26 cellular contexts compared by ENCODE assay signal in the genomic region with DNA sequence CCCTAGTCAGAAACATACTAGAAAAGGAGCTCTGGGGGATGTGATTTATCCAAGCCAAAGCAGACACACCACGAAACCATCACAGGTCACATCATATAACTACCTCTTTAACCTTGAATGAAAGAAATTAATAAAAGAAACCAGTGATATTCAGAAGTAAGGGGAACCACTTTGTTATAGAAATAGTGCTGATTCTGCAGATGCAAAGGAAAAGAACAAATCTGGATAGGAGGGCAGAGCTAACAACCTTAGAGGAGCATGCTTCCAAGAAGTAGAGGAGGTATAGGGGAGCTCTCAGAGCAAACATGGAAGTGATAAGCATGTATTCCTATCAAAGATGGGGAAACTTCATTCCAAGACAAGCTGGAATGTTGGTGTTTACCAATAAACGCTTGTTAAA.
DNase-seq lines count a peak whose midpoint lies in the region; ATAC-seq and TF ChIP-seq lines count a peak whose summit lies in the region.
"Had no signal": no experiment of that assay in that cellular context is flagged by ENCODE, and none has a peak within 500 bp of the region (broad histone marks: within the 10 kb centered on the region; RNA-seq: fewer than 3 reads in every experiment).

No MANE protein-coding gene starts in this region.

- H3K4me1 Mint-ChIP-seq in activated CD4-positive, alpha-beta memory T cell treated with anti-CD3 and anti-CD28 coated beads, Interleukin-2, amount 10 ng/mL, durations not matched to agents 7 days and 5 days: peaks cover 83% of the 10 kb centered on the region
- H3K4me1 Mint-ChIP-seq in activated CD4-positive, alpha-beta memory T cell treated with anti-CD3 and anti-CD28 coated beads for 36 hours (ENCODE audit: low read depth): peaks cover 69% of the 10 kb centered on the region
- peaks cover 85% of the 10 kb centered on the region for H3K4me1 Mint-ChIP-seq in activated T-helper 1 cell treated with anti-CD3 and anti-CD28 coated beads, Interleukin-12 subunit alpha, Interleukin-12 subunit beta, Interleukin-2, Interleukin-4 antibody, amounts not matched to agents 30 ng/mL and 10 ng/mL and 1 ng/mL, durations not matched to agents 14 hours and 24 hours and 36 hours (ENCODE audit: low read depth)
- H3K4me1 Mint-ChIP-seq in natural killer cell treated with Interleukin-12 subunit alpha and Interleukin-12 subunit beta and Interleukin-15 and Interleukin-18, amount 100 ng/mL, for 72 hours (ENCODE audit: low read depth in 2 of 2): peaks cover 83 to 96% of the 10 kb centered on the region in 2 donors

- no peaks in the 10 kb centered on the region for H3K27me3 Mint-ChIP-seq in activated CD4-positive, alpha-beta memory T cell treated with anti-CD3 and anti-CD28 coated beads, Interleukin-2, amount 10 ng/mL, durations not matched to agents 7 days and 5 days
- H3K27me3 Mint-ChIP-seq in activated CD4-positive, alpha-beta memory T cell treated with anti-CD3 and anti-CD28 coated beads for 36 hours: no peaks in the 10 kb centered on the region
- peaks cover 2% of the 10 kb centered on the region for H3K27me3 Mint-ChIP-seq in activated T-helper 1 cell treated with anti-CD3 and anti-CD28 coated beads, Interleukin-12 subunit alpha, Interleukin-12 subunit beta, Interleukin-2, Interleukin-4 antibody, amounts not matched to agents 30 ng/mL and 10 ng/mL and 1 ng/mL, durations not matched to agents 14 hours and 24 hours and 36 hours (ENCODE audit: insufficient read depth)
- H3K27me3 Mint-ChIP-seq in natural killer cell treated with Interleukin-12 subunit alpha and Interleukin-12 subunit beta and Interleukin-15 and Interleukin-18, amount 100 ng/mL, for 72 hours: no peaks in the 10 kb centered on the region
- H3K27me3 Mint-ChIP-seq: stimulated activated naive B cell treated with anti-CD40 and anti-IgM and Interleukin-4, amounts not matched to agents 10 μg/mL and 1 μg/mL and 100 μg/mL, for 72 hours had no signal

- H3K4me1 ChIP-seq in BE2C: no peaks in the 10 kb centered on the region

- H3K9me3 Mint-ChIP-seq in activated CD4-positive, alpha-beta memory T cell treated with anti-CD3 and anti-CD28 coated beads, Interleukin-2, amount 10 ng/mL, durations not matched to agents 7 days and 5 days: peaks cover 7% of the 10 kb centered on the region
- H3K9me3 Mint-ChIP-seq in activated CD4-positive, alpha-beta memory T cell treated with anti-CD3 and anti-CD28 coated beads for 36 hours: peaks cover 6% of the 10 kb centered on the region
- H3K9me3 Mint-ChIP-seq in activated T-helper 1 cell treated with anti-CD3 and anti-CD28 coated beads, Interleukin-12 subunit alpha, Interleukin-12 subunit beta, Interleukin-2, Interleukin-4 antibody, amounts not matched to agents 30 ng/mL and 10 ng/mL and 1 ng/mL, durations not matched to agents 14 hours and 24 hours and 36 hours: peaks cover 10% of the 10 kb centered on the region
- peaks cover 9% of the 10 kb centered on the region for H3K9me3 Mint-ChIP-seq in natural killer cell treated with Interleukin-12 subunit alpha and Interleukin-12 subunit beta and Interleukin-15 and Interleukin-18, amount 100 ng/mL, for 72 hours

- H3K36me3 ChIP-seq in GM06990 (ENCODE audit: control insufficient read depth, insufficient read depth, low read length) (no peaks in the 10 kb centered on the region), BE2C (no peaks in the 10 kb centered on the region)
- H3K36me3 ChIP-seq: brain microvascular endothelial cell, right lobe of liver had no signal

- H3K4me3 ChIP-seq in GM06990 (replicated peaks; ENCODE audit: low read depth, low read length) (peak overlapping the region; percentile 40), BE2C (ENCODE audit: low read depth, low read length) (no peak overlapping the region)
- H3K4me3 ChIP-seq: right lobe of liver, testis had no signal

- H3K27me3 ChIP-seq in GM06990 (replicated peaks; ENCODE audit: control insufficient read depth, insufficient read depth, low read length) (no peaks in the 10 kb centered on the region), BE2C (no peaks in the 10 kb centered on the region)
- H3K27me3 ChIP-seq: brain microvascular endothelial cell, right lobe of liver, testis had no signal

- no peak for TF ChIP-seq CTCF in GM06990 (IDR thresholded peaks at IDR 0.05; ENCODE audit: insufficient read depth, low read length, poor library complexity, severe bottlenecking)
- TF ChIP-seq CTCF in BE2C (IDR thresholded peaks at IDR 0.05; ENCODE audit: low read depth, low read length): no peak

- intact Hi-C loops in activated CD4-positive, alpha-beta memory T cell treated with anti-CD3 and anti-CD28 coated beads for 36 hours (cut with micrococcal nuclease): no loop called here
- intact Hi-C loops in activated T-helper 1 cell treated with anti-CD3 and anti-CD28 coated beads, Interleukin-12 subunit alpha, Interleukin-12 subunit beta, Interleukin-2, Interleukin-4 antibody, amounts not matched to agents 30 ng/mL and 10 ng/mL and 1 ng/mL, durations not matched to agents 14 hours and 24 hours and 36 hours (cut with micrococcal nuclease): loop anchor here (5.0 kb wide), 1 partner anchor 298 kb away; the partner anchor contains the start of gene SLC35E3

- H3K36me3 Mint-ChIP-seq in activated CD4-positive, alpha-beta memory T cell treated with anti-CD3 and anti-CD28 coated beads, Interleukin-2, amount 10 ng/mL, durations not matched to agents 7 days and 5 days (ENCODE audit: low read depth): peaks cover 22% of the 10 kb centered on the region
- H3K36me3 Mint-ChIP-seq in activated CD4-positive, alpha-beta memory T cell treated with anti-CD3 and anti-CD28 coated beads for 36 hours: no peaks in the 10 kb centered on the region
- H3K36me3 Mint-ChIP-seq in activated T-helper 1 cell treated with anti-CD3 and anti-CD28 coated beads, Interleukin-12 subunit alpha, Interleukin-12 subunit beta, Interleukin-2, Interleukin-4 antibody, amounts not matched to agents 30 ng/mL and 10 ng/mL and 1 ng/mL, durations not matched to agents 14 hours and 24 hours and 36 hours (ENCODE audit: low read depth): peaks cover 7% of the 10 kb centered on the region
- H3K36me3 Mint-ChIP-seq in natural killer cell treated with Interleukin-12 subunit alpha and Interleukin-12 subunit beta and Interleukin-15 and Interleukin-18, amount 100 ng/mL, for 72 hours: peaks cover 11% of the 10 kb centered on the region

- H3K9me3 ChIP-seq in BE2C: no peaks in the 10 kb centered on the region
- H3K9me3 ChIP-seq: right lobe of liver, testis had no signal

- peak overlapping the region; percentile 29 for H3K4me3 Mint-ChIP-seq in activated CD4-positive, alpha-beta memory T cell treated with anti-CD3 and anti-CD28 coated beads, Interleukin-2, amount 10 ng/mL, durations not matched to agents 7 days and 5 days
- H3K4me3 Mint-ChIP-seq in activated CD4-positive, alpha-beta memory T cell treated with anti-CD3 and anti-CD28 coated beads for 36 hours: no peak overlapping the region
- H3K4me3 Mint-ChIP-seq in activated T-helper 1 cell treated with anti-CD3 and anti-CD28 coated beads, Interleukin-12 subunit alpha, Interleukin-12 subunit beta, Interleukin-2, Interleukin-4 antibody, amounts not matched to agents 30 ng/mL and 10 ng/mL and 1 ng/mL, durations not matched to agents 14 hours and 24 hours and 36 hours: peak overlapping the region; percentile 15
- peak overlapping the region; percentile 82 for H3K4me3 Mint-ChIP-seq in natural killer cell treated with Interleukin-12 subunit alpha and Interleukin-12 subunit beta and Interleukin-15 and Interleukin-18, amount 100 ng/mL, for 72 hours
- H3K4me3 Mint-ChIP-seq: stimulated activated naive B cell treated with anti-CD40 and anti-IgM and Interleukin-4, amounts not matched to agents 10 μg/mL and 1 μg/mL and 100 μg/mL, for 72 hours had no signal

- no peak for DNase-seq in activated CD4-positive, alpha-beta memory T cell treated with anti-CD3 and anti-CD28 coated beads, Interleukin-2, amount 10 ng/mL, durations not matched to agents 7 days and 5 days
- no peak for DNase-seq in activated CD4-positive, alpha-beta memory T cell treated with anti-CD3 and anti-CD28 coated beads for 36 hours
- DNase-seq in GM06990 (ENCODE audit: extremely low read depth, insufficient read length) (no peak), 8988T (no peak), BE2C (no peak), SHP77 treated with DMSO at 0.1 percent for 48 hours (lab: John Stamatoyannopoulos, UW) (no peak)
- no peak for DNase-seq in activated T-helper 1 cell treated with anti-CD3 and anti-CD28 coated beads, Interleukin-12 subunit alpha, Interleukin-12 subunit beta, Interleukin-2, Interleukin-4 antibody, amounts not matched to agents 30 ng/mL and 10 ng/mL and 1 ng/mL, durations not matched to agents 14 hours and 24 hours and 36 hours (ENCODE audit: low spot score)
- no peak for DNase-seq in natural killer cell treated with Interleukin-12 subunit alpha and Interleukin-12 subunit beta and Interleukin-15 and Interleukin-18, amount 100 ng/mL, for 72 hours (ENCODE audit: low spot score)
- DNase-seq: activated CD8-positive, alpha-beta memory T cell treated with anti-CD3 and anti-CD28 coated beads, Interleukin-2, amount 50 U/mL, for 4 hours; activated gamma-delta T cell; amniotic stem cell; brain microvascular endothelial cell; Caco-2; GDM1; GOT3; mesenchymal stem cell; NCI-H146; OCI-M1; right lobe of liver; stimulated activated CD4-positive, alpha-beta T cell treated with anti-CD3 and anti-CD28 coated beads, Interleukin-4, amount 100 ng/mL, for 24 hours; stimulated activated naive B cell treated with anti-CD40 and anti-IgM and Interleukin-4, amounts not matched to agents 10 μg/mL and 1 μg/mL and 100 μg/mL, for 72 hours; T1000; testis had no signal

- ATAC-seq in natural killer cell treated with Interleukin-12 subunit alpha and Interleukin-12 subunit beta and Interleukin-15 and Interleukin-18, amount 100 ng/mL, for 72 hours: no peak
- ATAC-seq: left lobe of liver; right lobe of liver; Right ventricle myocardium inferior; stimulated activated naive B cell treated with anti-CD40 and anti-IgM and Interleukin-4, amounts not matched to agents 10 μg/mL and 1 μg/mL and 100 μg/mL, for 72 hours had no signal

- H3K27ac Mint-ChIP-seq in activated CD4-positive, alpha-beta memory T cell treated with anti-CD3 and anti-CD28 coated beads, Interleukin-2, amount 10 ng/mL, durations not matched to agents 7 days and 5 days: peak overlapping the region; percentile 32
- H3K27ac Mint-ChIP-seq in activated CD4-positive, alpha-beta memory T cell treated with anti-CD3 and anti-CD28 coated beads for 36 hours: no peak overlapping the region
- H3K27ac Mint-ChIP-seq in activated T-helper 1 cell treated with anti-CD3 and anti-CD28 coated beads, Interleukin-12 subunit alpha, Interleukin-12 subunit beta, Interleukin-2, Interleukin-4 antibody, amounts not matched to agents 30 ng/mL and 10 ng/mL and 1 ng/mL, durations not matched to agents 14 hours and 24 hours and 36 hours: peak overlapping the region; percentile 41
- peak overlapping the region; percentile 89 to 96 for H3K27ac Mint-ChIP-seq in natural killer cell treated with Interleukin-12 subunit alpha and Interleukin-12 subunit beta and Interleukin-15 and Interleukin-18, amount 100 ng/mL, for 72 hours
- H3K27ac Mint-ChIP-seq: progenitor cell of endocrine pancreas; stimulated activated naive B cell treated with anti-CD40 and anti-IgM and Interleukin-4, amounts not matched to agents 10 μg/mL and 1 μg/mL and 100 μg/mL, for 72 hours had no signal

- POLR2A ChIA-PET in activated CD4-positive, alpha-beta memory T cell treated with anti-CD3 and anti-CD28 coated beads, Interleukin-2, amount 10 ng/mL, durations not matched to agents 7 days and 5 days (lab: Charles Lee): interaction anchor here (0.8 to 1.4 kb wide), 6 partner anchors 26 to 164 kb away, joined by 3 to 7 read pairs (median 4); partner anchors contain the start of gene RAP1B
- POLR2A ChIA-PET in activated CD4-positive, alpha-beta memory T cell treated with anti-CD3 and anti-CD28 coated beads for 36 hours (lab: Charles Lee): interaction anchor here (1.2 to 1.8 kb wide), 8 partner anchors 13 to 164 kb away, joined by 3 to 7 read pairs (median 5); partner anchors contain the start of gene RAP1B

- CTCF ChIA-PET in activated CD4-positive, alpha-beta memory T cell treated with anti-CD3 and anti-CD28 coated beads, Interleukin-2, amount 10 ng/mL, durations not matched to agents 7 days and 5 days (lab: Charles Lee): interaction anchor here (0.6 to 1.6 kb wide), 5 partner anchors 33 to 287 kb away, joined by 3 to 6 read pairs (median 5); no protein-coding TSS in a partner anchor
- CTCF ChIA-PET in activated CD4-positive, alpha-beta memory T cell treated with anti-CD3 and anti-CD28 coated beads for 36 hours (lab: Charles Lee): interaction anchor here (0.7 to 3.5 kb wide), 4 partner anchors 75 to 409 kb away, joined by 3 to 13 read pairs (median 4); no protein-coding TSS in a partner anchor
